In the genomic region with DNA sequence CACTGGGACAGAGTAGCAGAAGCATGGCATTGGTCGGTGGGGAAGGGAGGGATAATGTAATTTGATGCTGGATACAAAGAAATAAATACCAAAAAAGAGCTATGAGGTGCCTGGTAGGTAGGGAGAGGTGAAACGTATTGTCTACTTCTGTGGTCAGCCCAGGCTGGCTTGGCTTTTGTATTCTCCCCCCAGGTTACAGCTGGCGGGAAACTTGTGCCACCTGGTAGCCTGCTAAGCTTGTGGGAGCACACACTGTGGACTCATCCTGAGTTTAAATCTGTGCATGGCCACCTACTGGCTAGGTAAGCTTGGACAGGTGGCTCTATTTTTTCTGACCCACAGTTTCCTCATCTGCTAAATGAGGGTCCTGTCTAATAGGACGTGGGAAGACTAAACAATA, we compare ENCODE assay signal across 24 cellular contexts.
"Had no signal": no experiment of that assay in that cellular context is flagged by ENCODE, and none has a peak within 500 bp of the region (broad histone marks: within the 10 kb centered on the region; RNA-seq: fewer than 3 reads in every experiment).

No MANE protein-coding gene starts in this region.

- H3K4me3 Mint-ChIP-seq: activated CD8-positive, alpha-beta T cell treated with anti-CD3 and anti-CD28 coated beads for 36 hours; activated naive CD8-positive, alpha-beta T cell treated with anti-CD3 and anti-CD28 coated beads, Interleukin-2, amount 10 ng/mL, durations not matched to agents 7 days and 5 days; activated T-cell treated with anti-CD3 and anti-CD28 coated beads, Interleukin-2, amount 50 U/mL, for 72 hours; T-cell had no signal

- DNase-seq: activated CD4-positive, alpha-beta T cell treated with anti-CD3 and anti-CD28 coated beads for 4 hours; activated CD8-positive, alpha-beta memory T cell treated with anti-CD3 and anti-CD28 coated beads, Interleukin-2, amount 50 U/mL, for 4 hours; activated CD8-positive, alpha-beta T cell treated with anti-CD3 and anti-CD28 coated beads for 36 hours; activated gamma-delta T cell treated with Interleukin-2 at 50 U/mL for 16 hours; activated naive CD4-positive, alpha-beta T cell treated with anti-CD3 and anti-CD28 coated beads, Interleukin-2, amount 50 U/mL, for 16 hours; activated naive CD8-positive, alpha-beta T cell treated with anti-CD3 and anti-CD28 coated beads, Interleukin-2, amount 10 ng/mL, durations not matched to agents 7 days and 5 days; activated T-cell treated with anti-CD3 and anti-CD28 coated beads, Interleukin-2, amount 50 U/mL, for 72 hours; adrenal gland; anterior cingulate cortex; cerebellar nuclear complex; KG1; NCI-H1092; NCI-H1417 treated with DMSO at 0.1 percent for 48 hours; NCI-H187; NCI-H2081 treated with DMSO at 0.1 percent for 48 hours; NCI-H226; NCI-H510A; NCI-H526 treated with DMSO at 0.1 percent for 48 hours; SIG-M5; T-cell; T-helper 2 cell; WERI-Rb-1 had no signal

- H3K36me3 ChIP-seq: adrenal gland, WERI-Rb-1 had no signal

- H3K27ac Mint-ChIP-seq: activated CD8-positive, alpha-beta T cell treated with anti-CD3 and anti-CD28 coated beads for 36 hours; activated naive CD8-positive, alpha-beta T cell treated with anti-CD3 and anti-CD28 coated beads, Interleukin-2, amount 10 ng/mL, durations not matched to agents 7 days and 5 days; activated T-cell treated with anti-CD3 and anti-CD28 coated beads, Interleukin-2, amount 50 U/mL, for 72 hours; activated T-helper 2 cell treated with anti-CD3 and anti-CD28 coated beads, Interferon-gamma antibody, Interleukin-2, Interleukin-4, amounts not matched to agents 10 μg/mL and 5 μg/mL and 100 μg/mL, durations not matched to agents 14 hours and 24 hours and 36 hours; T-cell had no signal

- ATAC-seq: activated CD4-positive, CD25-positive, alpha-beta regulatory T cell treated with anti-CD3 and anti-CD28 coated beads, Interleukin-2, amount 50 U/mL, for 24 hours; activated CD8-positive, alpha-beta T cell treated with anti-CD3 and anti-CD28 coated beads for 36 hours; activated T-cell treated with anti-CD3 and anti-CD28 coated beads, Interleukin-2, amount 50 U/mL, for 72 hours; T-cell had no signal

- H3K27me3 ChIP-seq: adrenal gland had no signal

- H3K9me3 Mint-ChIP-seq: activated CD8-positive, alpha-beta T cell treated with anti-CD3 and anti-CD28 coated beads for 36 hours; activated naive CD8-positive, alpha-beta T cell treated with anti-CD3 and anti-CD28 coated beads, Interleukin-2, amount 10 ng/mL, durations not matched to agents 7 days and 5 days; activated T-cell treated with anti-CD3 and anti-CD28 coated beads, Interleukin-2, amount 50 U/mL, for 72 hours; activated T-helper 2 cell treated with anti-CD3 and anti-CD28 coated beads, Interferon-gamma antibody, Interleukin-2, Interleukin-4, amounts not matched to agents 10 μg/mL and 5 μg/mL and 100 μg/mL, durations not matched to agents 14 hours and 24 hours and 36 hours; T-cell had no signal

- H3K4me1 ChIP-seq: adrenal gland had no signal

- H3K27ac ChIP-seq: adrenal gland, WERI-Rb-1 had no signal

- H3K4me3 ChIP-seq: adrenal gland had no signal

- H3K36me3 Mint-ChIP-seq: activated naive CD8-positive, alpha-beta T cell treated with anti-CD3 and anti-CD28 coated beads, Interleukin-2, amount 10 ng/mL, durations not matched to agents 7 days and 5 days; T-cell had no signal

- H3K4me1 Mint-ChIP-seq: activated naive CD8-positive, alpha-beta T cell treated with anti-CD3 and anti-CD28 coated beads, Interleukin-2, amount 10 ng/mL, durations not matched to agents 7 days and 5 days; T-cell had no signal
